1 cellular context compared by ENCODE assay signal in genomic region chr7:75914655-75915415, GRCh38.
TF ChIP-seq lines count a peak whose summit lies in the region.

Gene POR (plus strand): TSS chr7:75915155. CDS start chr7:75954002, 38,847 bp downstream.

TF ChIP-seq in HEK293, 187 proteins besides CTCF, POLR2A, EP300 and RAD21 (continued from another document and continues in another):
- TF ChIP-seq ATF2 (tag by site-specific recombination; IDR thresholded peaks at IDR 0.05; ENCODE audit: low read depth) = no peak
- TF ChIP-seq ZNF394 (tag by site-specific recombination; IDR thresholded peaks at IDR 0.05; ENCODE audit: borderline replicate concordance) = peak; percentile 28; the same call in 1 of the 2 replicates
- TF ChIP-seq SETDB1 (IDR thresholded peaks at IDR 0.05; ENCODE audit: insufficient read length, low read length) = no peak
- TF ChIP-seq PATZ1 (tag by site-specific recombination; IDR thresholded peaks at IDR 0.05) = peak; percentile 48; the same call in 1 of the 2 replicates
- no peak for TF ChIP-seq ZNF133 (tag by site-specific recombination; IDR thresholded peaks at IDR 0.05)
- no peak for TF ChIP-seq KLF7 (tag by site-specific recombination; IDR thresholded peaks at IDR 0.05; ENCODE audit: borderline replicate concordance)
- no peak for TF ChIP-seq FEZF1 (tag by site-specific recombination; IDR thresholded peaks at IDR 0.05)
- no peak; the same call in 1 of the 2 replicates for TF ChIP-seq ZNF10 (tag by site-specific recombination; IDR thresholded peaks at IDR 0.05)
- peak; percentile 25 for TF ChIP-seq GLIS1 (tag by site-specific recombination; IDR thresholded peaks at IDR 0.05)
- TF ChIP-seq SCRT1 (tag by site-specific recombination; IDR thresholded peaks at IDR 0.05; ENCODE audit: borderline replicate concordance) = no peak
- no peak for TF ChIP-seq ZSCAN5A (tag by site-specific recombination; IDR thresholded peaks at IDR 0.05)
- no peak for TF ChIP-seq ZNF830 (tag by site-specific recombination; IDR thresholded peaks at IDR 0.05; ENCODE audit: low read depth)
- no peak for TF ChIP-seq ZNF140 (tag by site-specific recombination; IDR thresholded peaks at IDR 0.05)
- peak; percentile 39; the same call in 1 of the 2 replicates for TF ChIP-seq ZBTB10 (tag by site-specific recombination; IDR thresholded peaks at IDR 0.05)
- peak; percentile 98 for TF ChIP-seq HIC1 (tag by site-specific recombination; IDR thresholded peaks at IDR 0.05)
- TF ChIP-seq SP3 (tag by site-specific recombination; IDR thresholded peaks at IDR 0.05) = peak; percentile 99
- no peak for TF ChIP-seq ZNF837 (tag by site-specific recombination; IDR thresholded peaks at IDR 0.05)
- peak; percentile 61; the same call in 1 of the 2 replicates for TF ChIP-seq ZBTB6 (tag by site-specific recombination; IDR thresholded peaks at IDR 0.05)
- peak; percentile 39; the same call in 1 of the 2 replicates for TF ChIP-seq ZNF391 (tag by site-specific recombination; IDR thresholded peaks at IDR 0.05; ENCODE audit: borderline replicate concordance, low read depth)
- TF ChIP-seq ZNF518A (tag by site-specific recombination; conservative IDR thresholded peaks at IDR 0.05; ENCODE audit: low read depth) = no peak
- 0 out of 2 replicates have a peak, but pooled peaks have one; percentile 24 for TF ChIP-seq ZFP69B (tag by site-specific recombination; IDR thresholded peaks at IDR 0.05)
- no peak for TF ChIP-seq ZNF112 (tag by site-specific recombination; IDR thresholded peaks at IDR 0.05)
- TF ChIP-seq INSM2 (tag by site-specific recombination; IDR thresholded peaks at IDR 0.05) = no peak
- TF ChIP-seq ZNF792 (tag by site-specific recombination; IDR thresholded peaks at IDR 0.05) = no peak
- peak; percentile 86 for TF ChIP-seq ZNF335 (tag by site-specific recombination; conservative IDR thresholded peaks at IDR 0.05)
- TF ChIP-seq ZNF148 (tag by site-specific recombination; IDR thresholded peaks at IDR 0.05; ENCODE audit: borderline replicate concordance) = no peak
- no peak for TF ChIP-seq ZNF426 (tag by site-specific recombination; IDR thresholded peaks at IDR 0.05)
- TF ChIP-seq ZNF2 (tag by site-specific recombination; IDR thresholded peaks at IDR 0.05) = no peak; the same call in 1 of the 2 replicates
- TF ChIP-seq ZNF239 (tag by site-specific recombination; IDR thresholded peaks at IDR 0.05) = no peak
- no peak for TF ChIP-seq ZNF404 (tag by site-specific recombination; IDR thresholded peaks at IDR 0.05)
- no peak for TF ChIP-seq BCL11A (tag by site-specific recombination; IDR thresholded peaks at IDR 0.05; ENCODE audit: low read depth)
- no peak for TF ChIP-seq ZNF768 (tag by site-specific recombination; IDR thresholded peaks at IDR 0.05)
